1 cellular context compared by ENCODE assay signal in the genomic region with DNA sequence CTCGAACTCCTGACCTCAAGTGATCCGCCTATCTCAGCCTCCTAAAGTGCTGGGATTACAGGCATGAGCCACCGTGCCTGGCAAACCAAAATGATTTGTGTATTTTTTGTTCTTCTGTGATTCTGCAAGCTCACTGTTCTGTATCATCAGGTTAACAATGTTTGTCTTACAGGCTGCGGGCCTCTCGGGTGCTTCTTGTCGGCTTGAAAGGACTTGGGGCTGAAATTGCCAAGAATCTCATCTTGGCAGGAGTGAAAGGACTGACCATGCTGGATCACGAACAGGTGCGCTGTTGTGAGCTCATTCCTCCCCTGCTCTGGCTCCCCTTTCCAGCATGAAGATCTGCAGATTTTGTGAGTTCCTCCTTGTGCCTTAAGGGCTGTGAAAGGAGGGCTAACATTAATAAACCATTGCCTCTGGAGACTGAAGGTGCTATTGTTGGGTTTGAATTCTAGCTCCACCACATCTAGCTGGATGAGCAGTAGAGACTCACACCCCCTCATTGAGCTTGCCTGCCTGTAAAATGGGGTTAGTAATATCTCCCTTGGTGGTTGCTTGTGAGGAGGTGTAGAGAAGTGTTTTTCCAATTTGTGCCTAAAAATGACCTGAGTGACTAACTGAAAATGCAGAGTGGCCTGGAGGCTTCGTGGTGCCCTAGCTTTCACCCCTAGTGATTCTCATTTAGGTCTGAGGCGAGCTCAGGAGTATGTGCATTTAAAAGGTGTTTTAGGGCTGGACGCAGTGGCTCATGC.
TF ChIP-seq lines count a peak whose summit lies in the region.

No MANE protein-coding gene starts in this region.

TF ChIP-seq in GM23338, 12 proteins besides CTCF, POLR2A, EP300 and RAD21 (continued from another document):
- TF ChIP-seq, protein P1, sequence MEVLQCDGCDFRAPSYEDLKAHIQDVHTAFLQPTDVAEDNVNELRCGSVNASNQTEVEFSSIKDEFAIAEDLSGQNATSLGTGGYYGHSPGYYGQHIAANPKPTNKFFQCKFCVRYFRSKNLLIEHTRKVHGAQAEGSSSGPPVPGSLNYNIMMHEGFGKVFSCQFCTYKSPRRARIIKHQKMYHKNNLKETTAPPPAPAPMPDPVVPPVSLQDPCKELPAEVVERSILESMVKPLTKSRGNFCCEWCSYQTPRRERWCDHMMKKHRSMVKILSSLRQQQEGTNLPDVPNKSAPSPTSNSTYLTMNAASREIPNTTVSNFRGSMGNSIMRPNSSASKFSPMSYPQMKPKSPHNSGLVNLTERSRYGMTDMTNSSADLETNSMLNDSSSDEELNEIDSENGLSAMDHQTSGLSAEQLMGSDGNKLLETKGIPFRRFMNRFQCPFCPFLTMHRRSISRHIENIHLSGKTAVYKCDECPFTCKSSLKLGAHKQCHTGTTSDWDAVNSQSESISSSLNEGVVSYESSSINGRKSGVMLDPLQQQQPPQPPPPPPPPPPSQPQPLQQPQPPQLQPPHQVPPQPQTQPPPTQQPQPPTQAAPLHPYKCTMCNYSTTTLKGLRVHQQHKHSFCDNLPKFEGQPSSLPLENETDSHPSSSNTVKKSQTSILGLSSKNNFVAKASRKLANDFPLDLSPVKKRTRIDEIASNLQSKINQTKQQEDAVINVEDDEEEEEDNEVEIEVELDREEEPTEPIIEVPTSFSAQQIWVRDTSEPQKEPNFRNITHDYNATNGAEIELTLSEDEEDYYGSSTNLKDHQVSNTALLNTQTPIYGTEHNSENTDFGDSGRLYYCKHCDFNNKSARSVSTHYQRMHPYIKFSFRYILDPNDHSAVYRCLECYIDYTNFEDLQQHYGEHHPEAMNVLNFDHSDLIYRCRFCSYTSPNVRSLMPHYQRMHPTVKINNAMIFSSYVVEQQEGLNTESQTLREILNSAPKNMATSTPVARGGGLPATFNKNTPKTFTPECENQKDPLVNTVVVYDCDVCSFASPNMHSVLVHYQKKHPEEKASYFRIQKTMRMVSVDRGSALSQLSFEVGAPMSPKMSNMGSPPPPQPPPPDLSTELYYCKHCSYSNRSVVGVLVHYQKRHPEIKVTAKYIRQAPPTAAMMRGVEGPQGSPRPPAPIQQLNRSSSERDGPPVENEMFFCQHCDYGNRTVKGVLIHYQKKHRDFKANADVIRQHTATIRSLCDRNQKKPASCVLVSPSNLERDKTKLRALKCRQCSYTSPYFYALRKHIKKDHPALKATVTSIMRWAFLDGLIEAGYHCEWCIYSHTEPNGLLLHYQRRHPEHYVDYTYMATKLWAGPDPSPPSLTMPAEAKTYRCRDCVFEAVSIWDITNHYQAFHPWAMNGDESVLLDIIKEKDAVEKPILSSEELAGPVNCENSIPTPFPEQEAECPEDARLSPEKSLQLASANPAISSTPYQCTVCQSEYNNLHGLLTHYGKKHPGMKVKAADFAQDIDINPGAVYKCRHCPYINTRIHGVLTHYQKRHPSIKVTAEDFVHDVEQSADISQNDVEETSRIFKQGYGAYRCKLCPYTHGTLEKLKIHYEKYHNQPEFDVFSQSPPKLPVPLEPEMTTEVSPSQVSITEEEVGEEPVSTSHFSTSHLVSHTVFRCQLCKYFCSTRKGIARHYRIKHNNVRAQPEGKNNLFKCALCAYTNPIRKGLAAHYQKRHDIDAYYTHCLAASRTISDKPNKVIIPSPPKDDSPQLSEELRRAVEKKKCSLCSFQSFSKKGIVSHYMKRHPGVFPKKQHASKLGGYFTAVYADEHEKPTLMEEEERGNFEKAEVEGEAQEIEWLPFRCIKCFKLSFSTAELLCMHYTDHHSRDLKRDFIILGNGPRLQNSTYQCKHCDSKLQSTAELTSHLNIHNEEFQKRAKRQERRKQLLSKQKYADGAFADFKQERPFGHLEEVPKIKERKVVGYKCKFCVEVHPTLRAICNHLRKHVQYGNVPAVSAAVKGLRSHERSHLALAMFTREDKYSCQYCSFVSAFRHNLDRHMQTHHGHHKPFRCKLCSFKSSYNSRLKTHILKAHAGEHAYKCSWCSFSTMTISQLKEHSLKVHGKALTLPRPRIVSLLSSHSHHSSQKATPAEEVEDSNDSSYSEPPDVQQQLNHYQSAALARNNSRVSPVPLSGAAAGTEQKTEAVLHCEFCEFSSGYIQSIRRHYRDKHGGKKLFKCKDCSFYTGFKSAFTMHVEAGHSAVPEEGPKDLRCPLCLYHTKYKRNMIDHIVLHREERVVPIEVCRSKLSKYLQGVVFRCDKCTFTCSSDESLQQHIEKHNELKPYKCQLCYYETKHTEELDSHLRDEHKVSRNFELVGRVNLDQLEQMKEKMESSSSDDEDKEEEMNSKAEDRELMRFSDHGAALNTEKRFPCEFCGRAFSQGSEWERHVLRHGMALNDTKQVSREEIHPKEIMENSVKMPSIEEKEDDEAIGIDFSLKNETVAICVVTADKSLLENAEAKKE (CRISPR knock-in tag; IDR thresholded peaks at IDR 0.05): no peak
- TF ChIP-seq STAT1 (IDR thresholded peaks at IDR 0.05; ENCODE audit: unreplicated experiment): no peak
